3 cellular contexts compared by ENCODE assay signal in the genomic region with DNA sequence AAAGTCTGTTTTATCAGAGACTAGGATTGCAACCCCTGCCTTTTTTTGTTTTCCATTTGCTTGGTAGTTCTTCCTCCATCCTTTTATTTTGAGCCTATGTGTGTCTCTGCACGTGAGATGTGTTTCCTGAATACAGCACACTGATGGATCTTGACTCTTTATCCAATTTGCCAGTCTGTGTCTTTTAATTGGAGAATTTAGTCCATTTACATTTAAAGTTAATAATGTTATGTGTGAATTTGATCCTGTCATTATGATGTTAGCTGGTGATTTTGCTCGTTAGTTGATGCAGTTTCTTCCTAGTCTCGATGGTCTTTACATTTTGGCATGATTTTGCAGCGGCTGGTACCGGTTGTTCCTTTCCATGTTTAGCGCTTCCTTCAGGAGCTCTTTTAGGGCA.
DNase-seq lines count a peak whose midpoint lies in the region; ATAC-seq, FAIRE-seq and TF ChIP-seq lines count a peak whose summit lies in the region.
"Not testable (repeated sequence)": the region's sequence is repeated elsewhere in the genome, so short reads cannot be mapped to it uniquely, and the experiment has no call there.

No MANE protein-coding gene starts in this region.

- FAIRE-seq in K562 (lab: Jason Lieb, UNC) = not testable (repeated sequence)

- H3K9me3 ChIP-seq in HEK293 (ENCODE audit: control insufficient read depth, insufficient read depth, low read depth, low read length); K562 (replicated peaks; ENCODE audit: control insufficient read depth, insufficient read depth, low read depth, low read length): not testable (repeated sequence)

- peaks cover 8 to 27% of the 10 kb centered on the region in 2 experiments; a peak in 4 of 5 replicates for H3K27me3 ChIP-seq in K562 (ENCODE audit: control insufficient read depth in 2 of 2, insufficient read depth in 2 of 2, low read length in 2 of 2)

- H3K9me1 ChIP-seq in K562 (ENCODE audit: control insufficient read depth, insufficient read depth, low read length) = not testable (repeated sequence)

- in situ Hi-C loops in K562 (cut with MboI) = not testable (repeated sequence)

- BruUV-seq in K562 (replicated peaks; lab: Mats Ljungman, UMichigan) = not testable (repeated sequence)

- not testable (repeated sequence) for TF ChIP-seq POLR2A in K562 (conservative IDR thresholded peaks at IDR 0.05)

- CTCF ChIA-PET in HEK293 (lab: Yijun Ruan, JAX); K562 (lab: Yijun Ruan, JAX; ENCODE audit: low intra/inter-chr PET ratio): not testable (repeated sequence)

- H3K4me2 ChIP-seq in K562 (ENCODE audit: insufficient read depth, low read length) = not testable (repeated sequence)

- POLR2A ChIA-PET in HEK293 (lab: Yijun Ruan, JAX); K562 (lab: Yijun Ruan, JAX): not testable (repeated sequence)

- intact Hi-C loops in K562 (cut with micrococcal nuclease) = not testable (repeated sequence)

- TF ChIP-seq EP300 in K562 (IDR thresholded peaks at IDR 0.05; ENCODE audit: low read length) = not testable (repeated sequence)

- not testable (repeated sequence) for H3K36me3 ChIP-seq in HEK293 (ENCODE audit: control insufficient read depth in 2 of 2, insufficient read depth in 1 of 2, low read length in 2 of 2); K562 (ENCODE audit: control insufficient read depth, insufficient read depth, low read length)

- H3K79me2 ChIP-seq in K562 (ENCODE audit: control insufficient read depth, insufficient read depth, low read length) = not testable (repeated sequence)

- H3K9me3 Mint-ChIP-seq in activated naive CD4-positive, alpha-beta T cell treated with anti-CD3 and anti-CD28 coated beads, Interleukin-2, amount 50 U/mL, for 24 hours = not testable (repeated sequence)

- H3K9ac ChIP-seq in K562 (ENCODE audit: insufficient read depth in 1 of 2, low read depth in 2 of 2, low read length in 2 of 2) = not testable (repeated sequence)

- TF ChIP-seq RAD21 in K562 (CRISPR knock-in tag; conservative IDR thresholded peaks at IDR 0.05 in 1 of 2, IDR thresholded peaks at IDR 0.05 in 1 of 2) = not testable (repeated sequence)

- not testable (repeated sequence) for H3K4me1 ChIP-seq in HEK293 (ENCODE audit: control insufficient read depth, insufficient read depth, low read length); K562 (replicated peaks in 1 of 2; ENCODE audit: control insufficient read depth in 2 of 2, insufficient read depth in 2 of 2, low read length in 2 of 2)

- not testable (repeated sequence) for DNase-seq in K562 (ENCODE audit: extremely low read depth in 1 of 4, low spot score in 3 of 4)

- not testable (repeated sequence) for H3K27ac ChIP-seq in HEK293 (ENCODE audit: extremely low read depth, low read depth, low read length); K562 (ENCODE audit: extremely low read depth, low read depth, low read length)

- not testable (repeated sequence) for H2AFZ ChIP-seq in K562 (ENCODE audit: low read depth, low read length)

- H3K4me3 Mint-ChIP-seq in activated naive CD4-positive, alpha-beta T cell treated with anti-CD3 and anti-CD28 coated beads, Interleukin-2, amount 50 U/mL, for 24 hours = peak overlapping the region; percentile 7

- WGBS in K562 (ENCODE audit: insufficient coverage, low coverage, missing lambda C conversion rate) = 17% methylated on average over 2 of the region's 6 CpGs

- not testable (repeated sequence) for H3K36me3 Mint-ChIP-seq in activated naive CD4-positive, alpha-beta T cell treated with anti-CD3 and anti-CD28 coated beads, Interleukin-2, amount 50 U/mL, for 24 hours

- not testable (repeated sequence) for ATAC-seq in K562

- H3K4me1 Mint-ChIP-seq in activated naive CD4-positive, alpha-beta T cell treated with anti-CD3 and anti-CD28 coated beads, Interleukin-2, amount 50 U/mL, for 24 hours = peaks cover 31% of the 10 kb centered on the region

- not testable (repeated sequence) for H4K20me1 ChIP-seq in K562 (replicated peaks; ENCODE audit: control insufficient read depth, insufficient read depth, low read length)

- not testable (repeated sequence) for H3K27me3 Mint-ChIP-seq in activated naive CD4-positive, alpha-beta T cell treated with anti-CD3 and anti-CD28 coated beads, Interleukin-2, amount 50 U/mL, for 24 hours

- not testable (repeated sequence) for H3K27ac Mint-ChIP-seq in activated naive CD4-positive, alpha-beta T cell treated with anti-CD3 and anti-CD28 coated beads, Interleukin-2, amount 50 U/mL, for 24 hours

- not testable (repeated sequence) for H3K4me3 ChIP-seq in HEK293 (ENCODE audit: low read depth, low read length); K562

- not testable (repeated sequence) for TF ChIP-seq CTCF in HEK293 (tag by site-specific recombination; IDR thresholded peaks at IDR 0.05); K562 (IDR thresholded peaks at IDR 0.05 in 2 of 3, conservative IDR thresholded peaks at IDR 0.05 in 1 of 3; ENCODE audit: insufficient read depth in 2 of 3, low read depth in 1 of 3, low read length in 3 of 3)

TF ChIP-seq in HEK293, 187 proteins besides CTCF, POLR2A, EP300 and RAD21:
- peak; percentile 31 for TF ChIP-seq ZNF529 (tag by site-specific recombination; IDR thresholded peaks at IDR 0.05; ENCODE audit: insufficient replicate concordance)

TF ChIP-seq in K562, 482 proteins besides CTCF, POLR2A, EP300 and RAD21:
- TF ChIP-seq ZNF354B (CRISPR knock-in tag; IDR thresholded peaks at IDR 0.05) (0 out of 2 replicates have a peak, but pooled peaks have one; percentile 17), ZNF507 (tag; conservative IDR thresholded peaks at IDR 0.05) (peak; percentile 92)
TF ChIP-seq in K562: peak in this region for 2; not testable (repeated sequence) for 480.
